ENCODE assay signal across 8 cellular contexts in genomic region chr17:78341559-78342437, GRCh38. TPM values are rescaled to one million over a fixed set of nuclear protein-coding genes. Genes with fewer than 3 reads are reported as not detected.
DNase-seq lines count a peak whose midpoint lies in the region; ATAC-seq and TF ChIP-seq lines count a peak whose summit lies in the region.

No MANE protein-coding gene starts in this region.

- H4K20me1 ChIP-seq in Karpas-422 (ENCODE audit: insufficient read depth, low read depth, low read length), result no peaks in the 10 kb centered on the region

- H3K4me1 Mint-ChIP-seq in MCF 10A (ENCODE audit: insufficient read depth, unreplicated experiment), result peaks cover 32% of the 10 kb centered on the region

- H3K9ac ChIP-seq in Karpas-422 (ENCODE audit: low read length), result no peak overlapping the region
- no peak overlapping the region for H3K9ac ChIP-seq in iPS-18a (ENCODE audit: low read length)
- H3K9ac ChIP-seq in rectal smooth muscle tissue (ENCODE audit: low read length), result no peak overlapping the region

- H3K9me3 ChIP-seq in Karpas-422 (ENCODE audit: low read length) (no peaks in the 10 kb centered on the region), iPS-18a (ENCODE audit: control insufficient read depth, low read depth, low read length) (no peaks in the 10 kb centered on the region)

- H3K79me2 ChIP-seq in Karpas-422 (ENCODE audit: low read length), result no peaks in the 10 kb centered on the region

- H3K4me3 ChIP-seq in Karpas-422 (ENCODE audit: low read length) (no peak overlapping the region), iPS-18a (ENCODE audit: low read length) (peak overlapping the region; percentile 43), rectal smooth muscle tissue (ENCODE audit: low read length) (peak overlapping the region; percentile 53)

- POLR2A ChIA-PET in MCF 10A (lab: Yijun Ruan, JAX), result interaction anchor here (0.5 to 5.7 kb wide), 11 partner anchors 7 to 227 kb away, joined by 3 to 60 read pairs (median 4); partner anchors contain the start of genes PGS1 and SOCS3

- CTCF ChIA-PET in MCF 10A (lab: Yijun Ruan, JAX), result interaction anchor here (1.2 kb wide), 1 partner anchor 19 kb away, joined by 3 read pairs; no protein-coding TSS in a partner anchor

- peaks cover 7% of the 10 kb centered on the region for H3K36me3 Mint-ChIP-seq in MCF 10A (ENCODE audit: insufficient read depth, unreplicated experiment)

- no peaks in the 10 kb centered on the region for H3K27me3 Mint-ChIP-seq in MCF 10A (ENCODE audit: insufficient read depth, unreplicated experiment)

- ATAC-seq in GM21390 (IDR thresholded peaks at IDR 0.05; ENCODE audit: unreplicated experiment), result no peak

- H3K4me1 ChIP-seq in Karpas-422 (ENCODE audit: low read length) (peaks cover 39% of the 10 kb centered on the region), iPS-18a (ENCODE audit: control insufficient read depth, low read depth, low read length) (peaks cover 13% of the 10 kb centered on the region), rectal smooth muscle tissue (ENCODE audit: control insufficient read depth, insufficient read depth, low read length) (peaks cover 18% of the 10 kb centered on the region)

- H3K27ac ChIP-seq in Karpas-422 (ENCODE audit: low read length) (no peak overlapping the region), iPS-18a (ENCODE audit: low read length) (no peak overlapping the region), rectal smooth muscle tissue (ENCODE audit: low read depth, low read length) (peak overlapping the region; percentile 96)

- peak overlapping the region; percentile 19 for H3K4me2 ChIP-seq in Karpas-422 (ENCODE audit: low read depth, low read length, poor library complexity, severe bottlenecking)

- H3K9me2 ChIP-seq in Karpas-422 (replicated peaks; ENCODE audit: insufficient read depth, low read length), result no peaks in the 10 kb centered on the region

- H3K27me3 ChIP-seq in Karpas-422 (ENCODE audit: low read length) (peaks cover 3% of the 10 kb centered on the region; the same call in 1 of the 2 replicates), iPS-18a (ENCODE audit: control insufficient read depth, insufficient read depth, low read length) (peaks cover 18% of the 10 kb centered on the region), rectal smooth muscle tissue (ENCODE audit: control insufficient read depth, insufficient read depth, low read length) (no peaks in the 10 kb centered on the region)

- DNase-seq in D341Med (ENCODE audit: low spot score), result peak; percentile 78
- DNase-seq in Karpas-422, result no peak
- DNase-seq in MCF 10A (ENCODE audit: unreplicated experiment), result peak; percentile 70
- DNase-seq in NCI-H1694 treated with DMSO at 0.1 percent for 48 hours (lab: John Stamatoyannopoulos, UW), result no peak
- DNase-seq in germinal center (ENCODE audit: low spot score), result no peak

- intact Hi-C loops in MCF 10A (cut with micrococcal nuclease), result loop anchor here (1.0 to 2.0 kb wide), 2 partner anchors 19 to 27 kb away; partner anchors contain the start of gene SOCS3

- no peak for TF ChIP-seq CTCF in MCF 10A (IDR thresholded peaks at IDR 0.05; ENCODE audit: unreplicated experiment)

- no TSS peak for BruUV-seq in MCF 10A (replicated peaks; lab: Mats Ljungman, UMichigan)

- no peaks in the 10 kb centered on the region for H3K9me3 Mint-ChIP-seq in MCF 10A (ENCODE audit: unreplicated experiment)

- H3K27ac Mint-ChIP-seq in MCF 10A (ENCODE audit: low read depth, unreplicated experiment), result no peak overlapping the region

- H3K36me3 ChIP-seq in Karpas-422 (ENCODE audit: insufficient read depth, low read length), result no peaks in the 10 kb centered on the region
- H3K36me3 ChIP-seq in iPS-18a (ENCODE audit: control insufficient read depth, low read depth, low read length), result no peaks in the 10 kb centered on the region
- H3K36me3 ChIP-seq in rectal smooth muscle tissue (ENCODE audit: control insufficient read depth, insufficient read depth, low read length), result no peaks in the 10 kb centered on the region

- H2AFZ ChIP-seq in Karpas-422 (ENCODE audit: low read length), result no peak overlapping the region

- peak overlapping the region; percentile 59 for H3K4me3 Mint-ChIP-seq in MCF 10A (ENCODE audit: unreplicated experiment)

RNA-seq across cellular contexts. Expression of gene SOCS3, which starts 18.1 kb away (rescaled TPM):
- total RNA-seq in Karpas-422 (2014; rRNA removed; shearing (Covaris generic); ENCODE audit: low replicate concordance), result not detected in 2 replicates
- total RNA-seq in MCF 10A (2022), result 2.5 and 4.8 TPM in 2 replicates

RNA-seq across cellular contexts. Expression of gene PGS1, which starts 36.7 kb away (rescaled TPM):
- total RNA-seq in Karpas-422 (2014; rRNA removed; shearing (Covaris generic); ENCODE audit: low replicate concordance), result 15.9 and 33.3 TPM in 2 replicates
- 25.7 and 31.8 TPM in 2 replicates for total RNA-seq in MCF 10A (2022)

Comparison
In these comparisons a context has a peak if more than half of its experiments do, and no peak if none do; other contexts are left out.
1. DNase-seq: peak in D341Med (single experiment) and MCF 10A (single experiment); none in Karpas-422 (single experiment), NCI-H1694 treated with DMSO at 0.1 percent for 48 hours (single experiment) and germinal center (single experiment).